29 cellular contexts compared by ENCODE assay signal in genomic region chr17:57124053-57124452, GRCh38.
"Had no signal": no experiment of that assay in that cellular context is flagged by ENCODE, and none has a peak within 500 bp of the region (broad histone marks: within the 10 kb centered on the region; RNA-seq: fewer than 3 reads in every experiment).

No MANE protein-coding gene starts in this region.

- FAIRE-seq: bronchial epithelial cell had no signal

- H3K27me3 ChIP-seq: ascending aorta, cardiac muscle cell, colonic mucosa had no signal

- DNase-seq: activated CD4-positive, alpha-beta memory T cell treated with anti-CD3 and anti-CD28 coated beads, Interleukin-2, amount 10 ng/mL, durations not matched to agents 7 days and 5 days; activated CD4-positive, alpha-beta T cell treated with anti-CD3 and anti-CD28 coated beads for 1 hour; activated CD4-positive, alpha-beta T cell treated with anti-CD3 and anti-CD28 coated beads for 36 hours; activated CD4-positive, alpha-beta T cell treated with anti-CD3 and anti-CD28 coated beads for 48 hours; activated CD4-positive, alpha-beta T cell treated with anti-CD3 and anti-CD28 coated beads, Interleukin-2, amount 10 ng/mL, durations not matched to agents 7 days and 5 days; activated CD4-positive, alpha-beta T cell treated with anti-CD3 and anti-CD28 coated beads, Interleukin-2, amount 50 U/mL, for 48 hours; activated CD4-positive, CD25-positive, alpha-beta regulatory T cell; activated CD8-positive, alpha-beta memory T cell treated with anti-CD3 and anti-CD28 coated beads for 24 hours; activated CD8-positive, alpha-beta memory T cell treated with anti-CD3 and anti-CD28 coated beads, Interleukin-2, amount 10 ng/mL, durations not matched to agents 7 days and 5 days; activated CD8-positive, alpha-beta memory T cell treated with anti-CD3 and anti-CD28 coated beads, Interleukin-2, amount 50 U/mL, for 48 hours; activated CD8-positive, alpha-beta T cell treated with anti-CD3 and anti-CD28 coated beads, Interleukin-2, amount 10 ng/mL, durations not matched to agents 7 days and 5 days; activated effector memory CD4-positive, alpha-beta T cell treated with Interleukin-2 at 50 U/mL for 16 hours; activated gamma-delta T cell; activated naive CD4-positive, alpha-beta T cell treated with anti-CD3 and anti-CD28 coated beads, Interleukin-2, amount 10 ng/mL, durations not matched to agents 7 days and 5 days; activated naive CD4-positive, alpha-beta T cell treated with Interleukin-2 at 50 U/mL for 16 hours; activated naive CD8-positive, alpha-beta T cell treated with anti-CD3 and anti-CD28 coated beads, Interleukin-2, amount 10 ng/mL, durations not matched to agents 7 days and 5 days; activated naive CD8-positive, alpha-beta T cell treated with anti-CD3 and anti-CD28 coated beads, Interleukin-2, amount 50 U/mL, for 24 hours; activated T-cell treated with anti-CD3 and anti-CD28 coated beads, Interleukin-2, amount 50 U/mL, for 24 hours; activated T-cell treated with anti-CD3 and anti-CD28 coated beads, Interleukin-2, amount 50 U/mL, for 48 hours; amygdala; anterior cingulate cortex; cerebellar nuclear complex; colonic mucosa; T-helper 2 cell; T-helper 9 cell; WERI-Rb-1 had no signal

- H3K4me3 ChIP-seq: ascending aorta, cardiac muscle cell, colonic mucosa had no signal

- H3K4me1 ChIP-seq: ascending aorta, colonic mucosa had no signal

- H3K9me3 ChIP-seq: ascending aorta, colonic mucosa had no signal

- H3K27ac ChIP-seq: ascending aorta, cardiac muscle cell, colonic mucosa, WERI-Rb-1 had no signal
